In genomic region chr4:145098675-145099037, GRCh38 we compare ENCODE assay signal across 8 cellular contexts. TPM values are rescaled to one million over a fixed set of nuclear protein-coding genes. Genes with fewer than 3 reads are reported as not detected.
DNase-seq lines count a peak whose midpoint lies in the region; ATAC-seq and TF ChIP-seq lines count a peak whose summit lies in the region.

No MANE protein-coding gene starts in this region.

- WGBS in esophagus squamous epithelium, 2 donors = 0% methylated on average over 8 to 9 of the region's 9 CpGs
- 0 to 1% methylated on average over 9 of the region's 9 CpGs for WGBS in testis, 2 donors

- peak overlapping the region; percentile 92 for H3K4me3 Mint-ChIP-seq in natural killer cell treated with Interleukin-12 subunit alpha and Interleukin-12 subunit beta and Interleukin-15 and Interleukin-18, amount 100 ng/mL, for 72 hours

- H3K9me3 ChIP-seq in esophagus squamous epithelium = peaks cover 0 to 10% (median 0%) of the 10 kb centered on the region in 3 donors
- no peaks in the 10 kb centered on the region for H3K9me3 ChIP-seq in testis

- intact Hi-C loops in esophagus squamous epithelium (cut with DNase I) (no loop called here), testis (cut with DNase I; ENCODE audit: low total_unique reads) (no loop called here)

- H3K27me3 ChIP-seq in esophagus squamous epithelium (no peaks in the 10 kb centered on the region), testis (no peaks in the 10 kb centered on the region)

- H3K4me1 ChIP-seq in esophagus squamous epithelium = peaks cover 7 to 68% (median 25%) of the 10 kb centered on the region in 3 donors
- H3K4me1 ChIP-seq in testis = peaks cover 16% of the 10 kb centered on the region

- H3K36me3 ChIP-seq in esophagus squamous epithelium (peaks cover 0 to 23% (median 3%) of the 10 kb centered on the region in 3 donors), testis (ENCODE audit: low read depth, missing control alignments) (no peaks in the 10 kb centered on the region)

- TF ChIP-seq POLR2A in esophagus squamous epithelium (IDR thresholded peaks at IDR 0.05) (no peak), testis (IDR thresholded peaks at IDR 0.05) (no peak)

- peak overlapping the region; percentile 61 to 81 (median 74) for H3K4me3 ChIP-seq in esophagus squamous epithelium
- H3K4me3 ChIP-seq in testis = peak overlapping the region; percentile 82 to 83

- peaks cover 12 to 37% of the 10 kb centered on the region in 2 donors for H3K4me1 Mint-ChIP-seq in natural killer cell treated with Interleukin-12 subunit alpha and Interleukin-12 subunit beta and Interleukin-15 and Interleukin-18, amount 100 ng/mL, for 72 hours (ENCODE audit: low read depth in 2 of 2)

- TF ChIP-seq CTCF in esophagus squamous epithelium (IDR thresholded peaks at IDR 0.05) (no peak), testis (IDR thresholded peaks at IDR 0.05) (no peak)

- H3K27me3 Mint-ChIP-seq in natural killer cell treated with Interleukin-12 subunit alpha and Interleukin-12 subunit beta and Interleukin-15 and Interleukin-18, amount 100 ng/mL, for 72 hours = no peaks in the 10 kb centered on the region

- H3K36me3 Mint-ChIP-seq in natural killer cell treated with Interleukin-12 subunit alpha and Interleukin-12 subunit beta and Interleukin-15 and Interleukin-18, amount 100 ng/mL, for 72 hours = peaks cover 25% of the 10 kb centered on the region

- DNase-seq in NCI-H2029 treated with DMSO at 0.1 percent for 48 hours (lab: John Stamatoyannopoulos, UW) = peak; percentile 3
- DNase-seq in NCI-H2029 (lab: John Stamatoyannopoulos, UW) = no peak
- peak; percentile 65 for DNase-seq in NAMALWA (ENCODE audit: low spot score)
- DNase-seq in activated CD8-positive, alpha-beta memory T cell treated with anti-CD3 and anti-CD28 coated beads, Interleukin-2, amount 50 U/mL, for 1 hour (ENCODE audit: extremely low read depth) = peak; percentile 9
- DNase-seq in esophagus squamous epithelium (lab: John Stamatoyannopoulos, UW) = no peak
- DNase-seq in natural killer cell treated with Interleukin-12 subunit alpha and Interleukin-12 subunit beta and Interleukin-15 and Interleukin-18, amount 100 ng/mL, for 72 hours (ENCODE audit: low spot score) = peak; percentile 62
- peak; percentile 61 for DNase-seq in testis

- no peaks in the 10 kb centered on the region for H3K9me3 Mint-ChIP-seq in natural killer cell treated with Interleukin-12 subunit alpha and Interleukin-12 subunit beta and Interleukin-15 and Interleukin-18, amount 100 ng/mL, for 72 hours

- H3K27ac ChIP-seq in esophagus squamous epithelium = peak overlapping the region; percentile 92 to 94 (median 94)
- H3K27ac ChIP-seq in testis = peak overlapping the region; percentile 91 to 93

- H3K27ac Mint-ChIP-seq in natural killer cell treated with Interleukin-12 subunit alpha and Interleukin-12 subunit beta and Interleukin-15 and Interleukin-18, amount 100 ng/mL, for 72 hours = peak overlapping the region; percentile 87 to 96

- ATAC-seq in HG02571 (IDR thresholded peaks at IDR 0.05; ENCODE audit: unreplicated experiment) = peak; percentile 19
- peak; percentile 50 to 56 for ATAC-seq in natural killer cell treated with Interleukin-12 subunit alpha and Interleukin-12 subunit beta and Interleukin-15 and Interleukin-18, amount 100 ng/mL, for 72 hours

RNA-seq across cellular contexts. Expression of gene ABCE1, which starts 0.5 kb away (rescaled TPM):
- total RNA-seq in esophagus squamous epithelium = 100 to 1,000 TPM in 1 of 4 donors, 10 to 100 TPM in 3; 54.8 to 109 (median 84.5) TPM
- 100 to 1,000 TPM in 1 of 2 donors, 10 to 100 TPM in 1; 89.7 to 119 TPM for total RNA-seq in natural killer cell treated with Interleukin-12 subunit alpha and Interleukin-12 subunit beta and Interleukin-15 and Interleukin-18, amount 100 ng/mL, for 72 hours
- total RNA-seq in testis = 10 to 100 TPM; 73.2 to 80.1 TPM
- polyA plus RNA-seq in testis (ENCODE audit: insufficient read depth, low read depth, low replicate concordance) = 34.0 TPM

RNA-seq across cellular contexts. Expression of gene ANAPC10, which starts 0.7 kb away (rescaled TPM):
- total RNA-seq in esophagus squamous epithelium = 10 to 100 TPM; 13.1 to 21.2 (median 19.5) TPM
- total RNA-seq in natural killer cell treated with Interleukin-12 subunit alpha and Interleukin-12 subunit beta and Interleukin-15 and Interleukin-18, amount 100 ng/mL, for 72 hours = 10 to 100 TPM; 33.9 to 37.4 TPM
- 10 to 100 TPM; 40.1 to 45.4 TPM for total RNA-seq in testis
- 52.6 TPM for polyA plus RNA-seq in testis (ENCODE audit: insufficient read depth, low read depth, low replicate concordance)

Comparison
In these comparisons a context has a peak if more than half of its experiments do, and no peak if none do; other contexts are left out.
1. DNase-seq: peak in NCI-H2029 treated with DMSO at 0.1 percent for 48 hours (single experiment), NAMALWA (single experiment), activated CD8-positive, alpha-beta memory T cell treated with anti-CD3 and anti-CD28 coated beads, Interleukin-2, amount 50 U/mL, for 1 hour (single experiment), natural killer cell treated with Interleukin-12 subunit alpha and Interleukin-12 subunit beta and Interleukin-15 and Interleukin-18, amount 100 ng/mL, for 72 hours (single experiment) and testis (single experiment); none in NCI-H2029 (single experiment) and esophagus squamous epithelium (single experiment).